Comparison of ENCODE assay signal across 8 cellular contexts in genomic region chr19:44212250-44212864, GRCh38. TPM values are rescaled to one million over a fixed set of nuclear protein-coding genes. Genes with fewer than 3 reads are reported as not detected.
DNase-seq lines count a peak whose midpoint lies in the region; ATAC-seq and TF ChIP-seq lines count a peak whose summit lies in the region.

TSS of gene ZNF227 (plus strand) at chr19:44212532. CDS start at chr19:44217793, 5,261 bp downstream.

- H3K4me3 Mint-ChIP-seq in activated CD8-positive, alpha-beta T cell treated with anti-CD3 and anti-CD28 coated beads, Interleukin-2, amount 10 ng/mL, durations not matched to agents 7 days and 5 days: peak within 1 kb of the TSS; percentile 93

- DNase-seq in AG20443 (ENCODE audit: low spot score) (peak; percentile 94), NCI-H748 treated with DMSO at 0.1 percent for 48 hours (lab: John Stamatoyannopoulos, UW) (peak; percentile 84)
- peak; percentile 85 for DNase-seq in activated CD8-positive, alpha-beta T cell treated with anti-CD3 and anti-CD28 coated beads, Interleukin-2, amount 10 ng/mL, durations not matched to agents 7 days and 5 days
- peak; percentile 82 for DNase-seq in stimulated activated CD4-positive, alpha-beta T cell treated with anti-CD3 and anti-CD28 coated beads, Interleukin-4, amount 100 ng/mL, for 1 hour

- peak within 1 kb of the TSS; percentile 30 for H3K27ac ChIP-seq in duodenal mucosa (ENCODE audit: low read depth, low read length)
- peak within 1 kb of the TSS; percentile 50 to 77 for H3K27ac ChIP-seq in liver (ENCODE audit: low read depth in 1 of 2, low read length in 2 of 2)

- under 1% methylated on average over 37 of the region's 37 CpGs for WGBS in liver

- TF ChIP-seq RAD21 in liver (IDR thresholded peaks at IDR 0.05): peak; percentile 38 to 49

- H3K4me1 ChIP-seq in duodenal mucosa (ENCODE audit: control insufficient read depth in 1 of 2, insufficient read depth in 2 of 2, low read length in 2 of 2): peaks cover 9 to 13% of the 10 kb centered on the region in 2 donors
- H3K4me1 ChIP-seq in liver (ENCODE audit: control insufficient read depth in 4 of 4, insufficient read depth in 4 of 4, low read length in 3 of 4): peaks cover 0 to 13% (median 11%) of the 10 kb centered on the region in 4 donors

- peak within 1 kb of the TSS; percentile 91 for H3K27ac Mint-ChIP-seq in activated CD8-positive, alpha-beta T cell treated with anti-CD3 and anti-CD28 coated beads, Interleukin-2, amount 10 ng/mL, durations not matched to agents 7 days and 5 days

- H3K9me3 ChIP-seq in duodenal mucosa (ENCODE audit: control insufficient read depth in 1 of 2, low read length in 2 of 2) (peaks cover 0 to 2% of the 10 kb centered on the region in 2 donors), liver (ENCODE audit: control insufficient read depth in 4 of 4, low read length in 3 of 4) (peaks cover 2 to 11% (median 5%) of the 10 kb centered on the region in 4 donors)

- H3K36me3 ChIP-seq in duodenal mucosa (ENCODE audit: control insufficient read depth in 1 of 2, insufficient read depth in 2 of 2, low read length in 2 of 2) (peaks cover 6 to 20% of the 10 kb centered on the region in 2 donors), liver (ENCODE audit: control insufficient read depth in 4 of 4, insufficient read depth in 3 of 4, low read depth in 1 of 4, low read length in 3 of 4) (peaks cover 3 to 17% (median 13%) of the 10 kb centered on the region in 4 donors)

- H3K36me3 Mint-ChIP-seq in activated CD8-positive, alpha-beta T cell treated with anti-CD3 and anti-CD28 coated beads, Interleukin-2, amount 10 ng/mL, durations not matched to agents 7 days and 5 days (ENCODE audit: low read depth): peaks cover 44% of the 10 kb centered on the region

- H3K4me1 Mint-ChIP-seq in activated CD8-positive, alpha-beta T cell treated with anti-CD3 and anti-CD28 coated beads, Interleukin-2, amount 10 ng/mL, durations not matched to agents 7 days and 5 days (ENCODE audit: low read depth): peaks cover 28% of the 10 kb centered on the region

- POLR2A ChIA-PET in activated CD8-positive, alpha-beta T cell treated with anti-CD3 and anti-CD28 coated beads, Interleukin-2, amount 10 ng/mL, durations not matched to agents 7 days and 5 days (lab: Charles Lee): interaction anchor here (0.6 to 1.9 kb wide), 5 partner anchors 48 to 310 kb away, joined by 4 to 11 read pairs (median 5); partner anchors contain the start of genes ZNF180, ZNF226 and ZNF234

- H3K4me3 ChIP-seq in duodenal mucosa (ENCODE audit: low read depth in 1 of 2, low read length in 2 of 2) (peak within 1 kb of the TSS; percentile 79 to 94), liver (ENCODE audit: low read depth in 1 of 3, low read length in 3 of 3) (peak within 1 kb of the TSS; percentile 63 to 97 (median 90))

- peaks cover 24% of the 10 kb centered on the region for H3K9me3 Mint-ChIP-seq in activated CD8-positive, alpha-beta T cell treated with anti-CD3 and anti-CD28 coated beads, Interleukin-2, amount 10 ng/mL, durations not matched to agents 7 days and 5 days (ENCODE audit: insufficient read depth)

- H3K27me3 ChIP-seq in duodenal mucosa (ENCODE audit: control insufficient read depth in 1 of 2, insufficient read depth in 2 of 2, low read length in 2 of 2) (no peaks in the 10 kb centered on the region), liver (ENCODE audit: control insufficient read depth in 4 of 4, insufficient read depth in 4 of 4, low read length in 3 of 4) (no peaks in the 10 kb centered on the region)

- TF ChIP-seq CTCF in liver (IDR thresholded peaks at IDR 0.05; ENCODE audit: low read depth, low read length, missing input control): no peak

- H3K9ac ChIP-seq in duodenal mucosa (ENCODE audit: low read depth in 1 of 2, low read length in 2 of 2): peak within 1 kb of the TSS; percentile 65 to 70
- peak within 1 kb of the TSS; percentile 49 to 57 for H3K9ac ChIP-seq in liver (ENCODE audit: low read depth in 1 of 2, low read length in 2 of 2)

- CTCF ChIA-PET in activated CD8-positive, alpha-beta T cell treated with anti-CD3 and anti-CD28 coated beads, Interleukin-2, amount 10 ng/mL, durations not matched to agents 7 days and 5 days (lab: Charles Lee): interaction anchor here (0.7 to 2.0 kb wide), 2 partner anchors 117 to 211 kb away, joined by 4 read pairs; no protein-coding TSS in a partner anchor

- no peaks in the 10 kb centered on the region for H3K27me3 Mint-ChIP-seq in activated CD8-positive, alpha-beta T cell treated with anti-CD3 and anti-CD28 coated beads, Interleukin-2, amount 10 ng/mL, durations not matched to agents 7 days and 5 days (ENCODE audit: low read depth)

- ATAC-seq in GM19035 (IDR thresholded peaks at IDR 0.05; ENCODE audit: unreplicated experiment): peak; percentile 90
- peak; percentile 77 for ATAC-seq in HG03521 (IDR thresholded peaks at IDR 0.05; ENCODE audit: unreplicated experiment)
- peak; percentile 95 for ATAC-seq in activated CD8-positive, alpha-beta T cell treated with anti-CD3 and anti-CD28 coated beads, Interleukin-2, amount 10 ng/mL, durations not matched to agents 7 days and 5 days

TF ChIP-seq in liver, 16 proteins besides CTCF, POLR2A, EP300 and RAD21:
- peak; percentile 93 to 97 for TF ChIP-seq EGR1 (IDR thresholded peaks at IDR 0.05; ENCODE audit: low read depth in 2 of 2)
- TF ChIP-seq, protein P1, sequence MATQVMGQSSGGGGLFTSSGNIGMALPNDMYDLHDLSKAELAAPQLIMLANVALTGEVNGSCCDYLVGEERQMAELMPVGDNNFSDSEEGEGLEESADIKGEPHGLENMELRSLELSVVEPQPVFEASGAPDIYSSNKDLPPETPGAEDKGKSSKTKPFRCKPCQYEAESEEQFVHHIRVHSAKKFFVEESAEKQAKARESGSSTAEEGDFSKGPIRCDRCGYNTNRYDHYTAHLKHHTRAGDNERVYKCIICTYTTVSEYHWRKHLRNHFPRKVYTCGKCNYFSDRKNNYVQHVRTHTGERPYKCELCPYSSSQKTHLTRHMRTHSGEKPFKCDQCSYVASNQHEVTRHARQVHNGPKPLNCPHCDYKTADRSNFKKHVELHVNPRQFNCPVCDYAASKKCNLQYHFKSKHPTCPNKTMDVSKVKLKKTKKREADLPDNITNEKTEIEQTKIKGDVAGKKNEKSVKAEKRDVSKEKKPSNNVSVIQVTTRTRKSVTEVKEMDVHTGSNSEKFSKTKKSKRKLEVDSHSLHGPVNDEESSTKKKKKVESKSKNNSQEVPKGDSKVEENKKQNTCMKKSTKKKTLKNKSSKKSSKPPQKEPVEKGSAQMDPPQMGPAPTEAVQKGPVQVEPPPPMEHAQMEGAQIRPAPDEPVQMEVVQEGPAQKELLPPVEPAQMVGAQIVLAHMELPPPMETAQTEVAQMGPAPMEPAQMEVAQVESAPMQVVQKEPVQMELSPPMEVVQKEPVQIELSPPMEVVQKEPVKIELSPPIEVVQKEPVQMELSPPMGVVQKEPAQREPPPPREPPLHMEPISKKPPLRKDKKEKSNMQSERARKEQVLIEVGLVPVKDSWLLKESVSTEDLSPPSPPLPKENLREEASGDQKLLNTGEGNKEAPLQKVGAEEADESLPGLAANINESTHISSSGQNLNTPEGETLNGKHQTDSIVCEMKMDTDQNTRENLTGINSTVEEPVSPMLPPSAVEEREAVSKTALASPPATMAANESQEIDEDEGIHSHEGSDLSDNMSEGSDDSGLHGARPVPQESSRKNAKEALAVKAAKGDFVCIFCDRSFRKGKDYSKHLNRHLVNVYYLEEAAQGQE (IDR thresholded peaks at IDR 0.05): peak; percentile 83
- peak; percentile 60 to 89 for TF ChIP-seq JUND (IDR thresholded peaks at IDR 0.05)
- TF ChIP-seq FOXA1 (IDR thresholded peaks at IDR 0.05): no peak
- peak; percentile 17 to 21 for TF ChIP-seq HNF4A (conservative IDR thresholded peaks at IDR 0.05)
- TF ChIP-seq, protein P2, sequence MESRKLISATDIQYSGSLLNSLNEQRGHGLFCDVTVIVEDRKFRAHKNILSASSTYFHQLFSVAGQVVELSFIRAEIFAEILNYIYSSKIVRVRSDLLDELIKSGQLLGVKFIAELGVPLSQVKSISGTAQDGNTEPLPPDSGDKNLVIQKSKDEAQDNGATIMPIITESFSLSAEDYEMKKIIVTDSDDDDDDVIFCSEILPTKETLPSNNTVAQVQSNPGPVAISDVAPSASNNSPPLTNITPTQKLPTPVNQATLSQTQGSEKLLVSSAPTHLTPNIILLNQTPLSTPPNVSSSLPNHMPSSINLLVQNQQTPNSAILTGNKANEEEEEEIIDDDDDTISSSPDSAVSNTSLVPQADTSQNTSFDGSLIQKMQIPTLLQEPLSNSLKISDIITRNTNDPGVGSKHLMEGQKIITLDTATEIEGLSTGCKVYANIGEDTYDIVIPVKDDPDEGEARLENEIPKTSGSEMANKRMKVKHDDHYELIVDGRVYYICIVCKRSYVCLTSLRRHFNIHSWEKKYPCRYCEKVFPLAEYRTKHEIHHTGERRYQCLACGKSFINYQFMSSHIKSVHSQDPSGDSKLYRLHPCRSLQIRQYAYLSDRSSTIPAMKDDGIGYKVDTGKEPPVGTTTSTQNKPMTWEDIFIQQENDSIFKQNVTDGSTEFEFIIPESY (IDR thresholded peaks at IDR 0.05): peak; percentile 95
- peak; percentile 16 for TF ChIP-seq FOXA2 (IDR thresholded peaks at IDR 0.05)
- peak; percentile 43 to 76 for TF ChIP-seq RXRA (IDR thresholded peaks at IDR 0.05)
- peak; percentile 97 for TF ChIP-seq YY1 (IDR thresholded peaks at IDR 0.05)
- TF ChIP-seq TAF1 (conservative IDR thresholded peaks at IDR 0.05): peak; percentile 62
- no peak for TF ChIP-seq HNF4G (IDR thresholded peaks at IDR 0.05)
- TF ChIP-seq, protein P3, sequence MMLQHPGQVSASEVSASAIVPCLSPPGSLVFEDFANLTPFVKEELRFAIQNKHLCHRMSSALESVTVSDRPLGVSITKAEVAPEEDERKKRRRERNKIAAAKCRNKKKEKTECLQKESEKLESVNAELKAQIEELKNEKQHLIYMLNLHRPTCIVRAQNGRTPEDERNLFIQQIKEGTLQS (IDR thresholded peaks at IDR 0.05): peak; percentile 64
- TF ChIP-seq, protein P4, sequence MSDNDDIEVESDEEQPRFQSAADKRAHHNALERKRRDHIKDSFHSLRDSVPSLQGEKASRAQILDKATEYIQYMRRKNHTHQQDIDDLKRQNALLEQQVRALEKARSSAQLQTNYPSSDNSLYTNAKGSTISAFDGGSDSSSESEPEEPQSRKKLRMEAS (IDR thresholded peaks at IDR 0.05): peak; percentile 96
- TF ChIP-seq NR2F2 (IDR thresholded peaks at IDR 0.05): peak; percentile 76
- peak; percentile 84 to 96 for TF ChIP-seq GABPA (IDR thresholded peaks at IDR 0.05 in 1 of 2, conservative IDR thresholded peaks at IDR 0.05 in 1 of 2)
- peak; percentile 76 for TF ChIP-seq SP1 (IDR thresholded peaks at IDR 0.05)

RNA-seq across cellular contexts. Expression of gene ZNF227, which starts in this region (rescaled TPM):
- total RNA-seq in activated CD8-positive, alpha-beta T cell treated with anti-CD3 and anti-CD28 coated beads, Interleukin-2, amount 10 ng/mL, durations not matched to agents 7 days and 5 days: 10 to 100 TPM; 22.8 to 27.7 TPM
- total RNA-seq in liver: 10 to 100 TPM in 1 of 2 donors, 1 to 10 TPM in 1; 8.8 to 10.9 TPM
- polyA plus RNA-seq in liver: 1 to 10 TPM; 3.3 to 3.4 TPM

Comparison
In these comparisons a context has a peak if more than half of its experiments do, and no peak if none do; other contexts are left out.
1. Peak in every context shown above with its lines: DNase-seq, ATAC-seq, H3K4me3 ChIP-seq and H3K27ac ChIP-seq.